In genomic region chr2:175034728-175035127, GRCh38 we compare ENCODE assay signal across 30 cellular contexts.
"Had no signal": no experiment of that assay in that cellular context is flagged by ENCODE, and none has a peak within 500 bp of the region (broad histone marks: within the 10 kb centered on the region; RNA-seq: fewer than 3 reads in every experiment).

No MANE protein-coding gene starts in this region.

- H3K27me3 ChIP-seq: cardiac muscle cell had no signal

- DNase-seq: activated CD4-positive, alpha-beta memory T cell treated with anti-CD3 and anti-CD28 coated beads, Interleukin-2, amount 10 ng/mL, durations not matched to agents 7 days and 5 days; activated CD4-positive, alpha-beta T cell treated with anti-CD3 and anti-CD28 coated beads for 1 hour; activated CD4-positive, alpha-beta T cell treated with anti-CD3 and anti-CD28 coated beads for 36 hours; activated CD4-positive, alpha-beta T cell treated with anti-CD3 and anti-CD28 coated beads for 48 hours; activated CD4-positive, alpha-beta T cell treated with anti-CD3 and anti-CD28 coated beads, Interleukin-2, amount 10 ng/mL, durations not matched to agents 7 days and 5 days; activated CD4-positive, alpha-beta T cell treated with anti-CD3 and anti-CD28 coated beads, Interleukin-2, amount 50 U/mL, for 48 hours; activated CD4-positive, CD25-positive, alpha-beta regulatory T cell; activated CD8-positive, alpha-beta memory T cell treated with anti-CD3 and anti-CD28 coated beads for 24 hours; activated CD8-positive, alpha-beta memory T cell treated with anti-CD3 and anti-CD28 coated beads, Interleukin-2, amount 10 ng/mL, durations not matched to agents 7 days and 5 days; activated CD8-positive, alpha-beta memory T cell treated with anti-CD3 and anti-CD28 coated beads, Interleukin-2, amount 50 U/mL, for 48 hours; activated CD8-positive, alpha-beta T cell treated with anti-CD3 and anti-CD28 coated beads, Interleukin-2, amount 10 ng/mL, durations not matched to agents 7 days and 5 days; activated effector memory CD4-positive, alpha-beta T cell treated with Interleukin-2 at 50 U/mL for 16 hours; activated gamma-delta T cell; activated naive CD4-positive, alpha-beta T cell treated with anti-CD3 and anti-CD28 coated beads, Interleukin-2, amount 10 ng/mL, durations not matched to agents 7 days and 5 days; activated naive CD4-positive, alpha-beta T cell treated with Interleukin-2 at 50 U/mL for 16 hours; activated naive CD8-positive, alpha-beta T cell treated with anti-CD3 and anti-CD28 coated beads, Interleukin-2, amount 10 ng/mL, durations not matched to agents 7 days and 5 days; activated naive CD8-positive, alpha-beta T cell treated with anti-CD3 and anti-CD28 coated beads, Interleukin-2, amount 50 U/mL, for 24 hours; activated T-cell treated with anti-CD3 and anti-CD28 coated beads, Interleukin-2, amount 50 U/mL, for 24 hours; activated T-cell treated with anti-CD3 and anti-CD28 coated beads, Interleukin-2, amount 50 U/mL, for 48 hours; amygdala; anterior cingulate cortex; caudate nucleus; cerebellar nuclear complex; T-helper 1 cell; T-helper 2 cell; T-helper 9 cell; WERI-Rb-1 had no signal

- H3K4me3 ChIP-seq: cardiac muscle cell had no signal

- H3K36me3 ChIP-seq: cardiac muscle cell, WERI-Rb-1 had no signal

- ATAC-seq: activated CD4-positive, alpha-beta T cell treated with anti-CD3 and anti-CD28 coated beads for 36 hours; activated CD4-positive, CD25-positive, alpha-beta regulatory T cell treated with anti-CD3 and anti-CD28 coated beads, Interleukin-2, amount 50 U/mL, for 24 hours; activated CD8-positive, alpha-beta memory T cell treated with anti-CD3 and anti-CD28 coated beads, Interleukin-2, amount 10 ng/mL, durations not matched to agents 7 days and 5 days; activated CD8-positive, alpha-beta T cell treated with anti-CD3 and anti-CD28 coated beads, Interleukin-2, amount 10 ng/mL, durations not matched to agents 7 days and 5 days; activated naive CD8-positive, alpha-beta T cell treated with anti-CD3 and anti-CD28 coated beads, Interleukin-2, amount 50 U/mL, for 24 hours; WTC11 had no signal

- H3K27ac ChIP-seq: cardiac muscle cell, WERI-Rb-1 had no signal
